22 cellular contexts compared by ENCODE assay signal in genomic region chr18:78660311-78660710, GRCh38.
"Had no signal": no experiment of that assay in that cellular context is flagged by ENCODE, and none has a peak within 500 bp of the region (broad histone marks: within the 10 kb centered on the region; RNA-seq: fewer than 3 reads in every experiment).

No MANE protein-coding gene starts in this region.

- H3K4me3 ChIP-seq: pancreas, psoas muscle, right lobe of liver, sigmoid colon, stomach, thoracic aorta, thyroid gland, tibial nerve, upper lobe of left lung, vagina had no signal

- H3K36me3 ChIP-seq: pancreas, right lobe of liver, sigmoid colon, stomach, thoracic aorta, thyroid gland, tibial nerve, upper lobe of left lung, vagina had no signal

- H3K27me3 ChIP-seq: pancreas, right lobe of liver, thyroid gland, tibial nerve, vagina had no signal

- H3K4me3 Mint-ChIP-seq: naive thymus-derived CD8-positive, alpha-beta T cell; nephron progenitor cell; neural crest cell; stimulated activated memory B cell treated with anti-CD40 and anti-IgM and Interleukin-4, amounts not matched to agents 10 μg/mL and 1 μg/mL and 100 μg/mL, for 72 hours; stimulated activated naive CD8-positive, alpha-beta T cell treated with anti-CD3 and anti-CD28 coated beads, Interleukin-15, Interleukin-2, amounts not matched to agents 100 ng/mL and 50 ng/mL, for 24 hours had no signal

- H3K9me3 ChIP-seq: pancreas, psoas muscle, right lobe of liver, sigmoid colon, thoracic aorta, thyroid gland, vagina had no signal

- DNase-seq: naive B cell; occipital lobe; psoas muscle; right lobe of liver; sigmoid colon; small intestine; stimulated activated CD4-positive, alpha-beta T cell treated with anti-CD3 and anti-CD28 coated beads, Interleukin-4, amount 100 ng/mL, for 24 hours; stimulated activated naive CD4-positive, alpha-beta T cell treated with Interleukin-2 at 50 U/mL for 16 hours; stomach; trophoblast cell had no signal

- ATAC-seq: naive thymus-derived CD8-positive, alpha-beta T cell; psoas muscle; stimulated activated memory B cell treated with anti-CD40 and anti-IgM and Interleukin-4, amounts not matched to agents 10 μg/mL and 1 μg/mL and 100 μg/mL, for 72 hours had no signal

- H3K27ac ChIP-seq: pancreas, psoas muscle, right lobe of liver, sigmoid colon, stomach, thoracic aorta, thyroid gland, tibial nerve, upper lobe of left lung, vagina had no signal

- H3K4me1 ChIP-seq: pancreas, psoas muscle, right lobe of liver, sigmoid colon, stomach, thyroid gland, tibial nerve, upper lobe of left lung, vagina had no signal

- H3K27me3 Mint-ChIP-seq: stimulated activated naive CD8-positive, alpha-beta T cell treated with anti-CD3 and anti-CD28 coated beads, Interleukin-15, Interleukin-2, amounts not matched to agents 100 ng/mL and 50 ng/mL, for 24 hours had no signal

- H3K9me3 Mint-ChIP-seq: neural crest cell; stimulated activated memory B cell treated with anti-CD40 and anti-IgM and Interleukin-4, amounts not matched to agents 10 μg/mL and 1 μg/mL and 100 μg/mL, for 72 hours; stimulated activated naive CD8-positive, alpha-beta T cell treated with anti-CD3 and anti-CD28 coated beads, Interleukin-15, Interleukin-2, amounts not matched to agents 100 ng/mL and 50 ng/mL, for 24 hours had no signal

- H3K4me1 Mint-ChIP-seq: nephron progenitor cell; neural crest cell; stimulated activated memory B cell treated with anti-CD40 and anti-IgM and Interleukin-4, amounts not matched to agents 10 μg/mL and 1 μg/mL and 100 μg/mL, for 72 hours had no signal

- H3K36me3 Mint-ChIP-seq: naive B cell; naive thymus-derived CD8-positive, alpha-beta T cell; stimulated activated memory B cell treated with anti-CD40 and anti-IgM and Interleukin-4, amounts not matched to agents 10 μg/mL and 1 μg/mL and 100 μg/mL, for 72 hours had no signal

- H3K27ac Mint-ChIP-seq: nephron progenitor cell; progenitor cell of endocrine pancreas; stimulated activated memory B cell treated with anti-CD40 and anti-IgM and Interleukin-4, amounts not matched to agents 10 μg/mL and 1 μg/mL and 100 μg/mL, for 72 hours; stimulated activated naive CD8-positive, alpha-beta T cell treated with anti-CD3 and anti-CD28 coated beads, Interleukin-15, Interleukin-2, amounts not matched to agents 100 ng/mL and 50 ng/mL, for 24 hours had no signal
